35 cellular contexts compared by ENCODE assay signal in genomic region chr10:51357170-51357569, GRCh38.
"Had no signal": no experiment of that assay in that cellular context is flagged by ENCODE, and none has a peak within 500 bp of the region (broad histone marks: within the 10 kb centered on the region; RNA-seq: fewer than 3 reads in every experiment).

No MANE protein-coding gene starts in this region.

- H3K27me3 ChIP-seq: MG63 had no signal

- H3K36me3 ChIP-seq: MG63 had no signal

- H3K9me3 ChIP-seq: MG63 had no signal

- H3K4me2 ChIP-seq: KMS-11 had no signal

- H3K27ac ChIP-seq: KMS-11 had no signal

- H3K4me3 ChIP-seq: MG63 had no signal

- H3K9ac ChIP-seq: KMS-11 had no signal

- DNase-seq: Karpas-422, Kasumi-1, KG1, MG63, MM.1S, MV-4-11, NCI-H1048, NCI-H1092, NCI-H1092 treated with DMSO at 0.1 percent for 48 hours, NCI-H1105, NCI-H1105 treated with DMSO at 0.1 percent for 48 hours, NCI-H1417 treated with DMSO at 0.1 percent for 48 hours, NCI-H1436, NCI-H1436 treated with DMSO at 0.1 percent for 48 hours, NCI-H146, NCI-H1694, NCI-H1694 treated with DMSO at 0.1 percent for 48 hours, NCI-H187, NCI-H187 treated with DMSO at 0.1 percent for 48 hours, NCI-H1930, NCI-H2029, NCI-H2029 treated with DMSO at 0.1 percent for 48 hours, NCI-H2081, NCI-H2081 treated with DMSO at 0.1 percent for 48 hours, NCI-H2107, NCI-H2171, NCI-H2171 treated with DMSO at 0.1 percent for 48 hours, NCI-H2227 treated with DMSO at 0.1 percent for 48 hours, NCI-H226, NCI-H345, NCI-H446, NCI-H446 treated with DMSO at 0.1 percent for 48 hours, NCI-H510A, NCI-H510A treated with DMSO at 0.1 percent for 48 hours had no signal
